Comparison of ENCODE assay signal across 8 cellular contexts in the genomic region with DNA sequence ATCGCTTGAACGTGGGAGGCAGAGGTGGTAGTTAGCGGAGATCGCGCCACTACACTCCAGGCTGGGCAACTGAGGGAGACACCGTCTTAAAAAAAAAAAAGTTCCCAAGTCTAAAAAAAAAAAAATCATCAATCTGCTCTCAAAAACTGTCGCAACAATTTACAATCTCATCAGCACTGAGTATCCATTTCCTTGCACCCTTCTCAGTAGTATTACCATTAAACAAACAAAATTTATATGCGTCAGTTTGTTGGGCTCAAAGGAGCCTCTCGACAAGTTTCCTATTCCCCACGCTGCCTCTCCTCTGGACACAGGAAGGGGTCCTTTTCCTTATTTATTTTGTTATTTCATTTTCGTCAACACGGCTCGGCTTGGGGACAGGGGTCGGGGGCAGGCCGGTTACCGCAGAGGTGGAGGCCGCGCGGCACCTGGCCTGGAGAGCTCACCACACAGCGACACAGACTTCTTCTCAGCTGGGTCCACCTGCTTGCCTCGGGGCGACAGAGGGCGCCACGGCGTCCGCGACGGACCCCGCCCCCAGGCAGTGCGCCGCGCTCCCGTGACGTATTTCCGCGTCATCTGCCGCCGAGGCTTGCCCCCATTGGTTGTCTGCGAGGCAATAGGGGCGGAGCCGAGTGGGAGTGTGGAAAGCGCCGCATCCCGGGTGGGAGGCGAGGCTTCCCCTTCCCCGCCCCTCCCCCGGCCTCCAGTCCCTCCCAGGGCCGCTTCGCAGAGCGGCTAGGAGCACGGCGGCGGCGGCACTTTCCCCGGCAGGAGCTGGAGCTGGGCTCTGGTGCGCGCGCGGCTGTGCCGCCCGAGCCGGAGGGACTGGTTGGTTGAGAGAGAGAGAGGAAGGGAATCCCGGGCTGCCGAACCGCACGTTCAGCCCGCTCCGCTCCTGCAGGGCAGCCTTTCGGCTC. TPM values are rescaled to one million over a fixed set of nuclear protein-coding genes. Genes with fewer than 3 reads are reported as not detected.
DNase-seq lines count a peak whose midpoint lies in the region; ATAC-seq and TF ChIP-seq lines count a peak whose summit lies in the region.

TSS of gene MAP2K1 (plus strand) at position 709 of the 920 bp plus-strand sequence. CDS start 436 bp downstream, outside the sequence.

- no peaks in the 10 kb centered on the region for H3K9me3 Mint-ChIP-seq in activated T-helper 2 cell treated with anti-CD3 and anti-CD28 coated beads, Interferon-gamma antibody, Interleukin-2, Interleukin-4, amounts not matched to agents 10 μg/mL and 5 μg/mL and 100 μg/mL, durations not matched to agents 14 hours and 24 hours and 36 hours
- no peaks in the 10 kb centered on the region for H3K9me3 Mint-ChIP-seq in natural killer cell treated with Interleukin-12 subunit alpha and Interleukin-12 subunit beta and Interleukin-15 and Interleukin-18, amount 100 ng/mL, for 72 hours

- DNase-seq in ELF-1 (ENCODE audit: low read depth, low spot score) (peak; percentile 98), GOT3 (lab: John Stamatoyannopoulos, UW) (peak; percentile 89), RWPE1 (ENCODE audit: low spot score) (peak; percentile 99), fibroblast of mammary gland (ENCODE audit: low read depth) (peak; percentile 94)
- peak; percentile 98 for DNase-seq in activated T-helper 2 cell treated with anti-CD3 and anti-CD28 coated beads, Interferon-gamma antibody, Interleukin-2, Interleukin-4, amounts not matched to agents 10 μg/mL and 5 μg/mL and 100 μg/mL, durations not matched to agents 14 hours and 24 hours and 36 hours (ENCODE audit: low spot score)
- peak; percentile 98 for DNase-seq in natural killer cell treated with Interleukin-12 subunit alpha and Interleukin-12 subunit beta and Interleukin-15 and Interleukin-18, amount 100 ng/mL, for 72 hours (ENCODE audit: low spot score)
- DNase-seq in stimulated activated naive CD8-positive, alpha-beta T cell treated with anti-CD3 and anti-CD28 coated beads, Interleukin-15, Interleukin-2, amounts not matched to agents 100 U/mL and 50 U/mL, for 24 hours, result peak; percentile 99

- H3K27ac ChIP-seq in RWPE1, result peak within 1 kb of the TSS; percentile 85

- H3K36me3 Mint-ChIP-seq in activated T-helper 2 cell treated with anti-CD3 and anti-CD28 coated beads, Interferon-gamma antibody, Interleukin-2, Interleukin-4, amounts not matched to agents 10 μg/mL and 5 μg/mL and 100 μg/mL, durations not matched to agents 14 hours and 24 hours and 36 hours (ENCODE audit: low read depth), result peaks cover 32% of the 10 kb centered on the region
- H3K36me3 Mint-ChIP-seq in natural killer cell treated with Interleukin-12 subunit alpha and Interleukin-12 subunit beta and Interleukin-15 and Interleukin-18, amount 100 ng/mL, for 72 hours, result no peaks in the 10 kb centered on the region

- TF ChIP-seq CTCF in LNCAP (IDR thresholded peaks at IDR 0.05) (peak; percentile 80), RWPE1 (conservative IDR thresholded peaks at IDR 0.05; ENCODE audit: low read depth) (peak; percentile 88), fibroblast of mammary gland (conservative IDR thresholded peaks at IDR 0.05; ENCODE audit: control insufficient read depth, insufficient read depth, low read depth, low read length) (no peak)

- CTCF ChIA-PET in RWPE1 (lab: Yijun Ruan, JAX), result interaction anchor here (0.6 to 4.0 kb wide), 6 partner anchors 31 to 111 kb away, joined by 3 to 31 read pairs (median 3); partner anchors contain the start of gene SNAPC5

- ATAC-seq in natural killer cell treated with Interleukin-12 subunit alpha and Interleukin-12 subunit beta and Interleukin-15 and Interleukin-18, amount 100 ng/mL, for 72 hours, result peak; percentile 94 to 95
- ATAC-seq in stimulated activated naive CD8-positive, alpha-beta T cell treated with anti-CD3 and anti-CD28 coated beads, Interleukin-15, Interleukin-2, amounts not matched to agents 100 U/mL and 50 U/mL, for 24 hours, result peak; percentile 87

- no peaks in the 10 kb centered on the region for H3K27me3 Mint-ChIP-seq in activated T-helper 2 cell treated with anti-CD3 and anti-CD28 coated beads, Interferon-gamma antibody, Interleukin-2, Interleukin-4, amounts not matched to agents 10 μg/mL and 5 μg/mL and 100 μg/mL, durations not matched to agents 14 hours and 24 hours and 36 hours (ENCODE audit: low read depth)
- no peaks in the 10 kb centered on the region for H3K27me3 Mint-ChIP-seq in natural killer cell treated with Interleukin-12 subunit alpha and Interleukin-12 subunit beta and Interleukin-15 and Interleukin-18, amount 100 ng/mL, for 72 hours

- H3K4me3 Mint-ChIP-seq in activated T-helper 2 cell treated with anti-CD3 and anti-CD28 coated beads, Interferon-gamma antibody, Interleukin-2, Interleukin-4, amounts not matched to agents 10 μg/mL and 5 μg/mL and 100 μg/mL, durations not matched to agents 14 hours and 24 hours and 36 hours (ENCODE audit: low read depth), result peak within 1 kb of the TSS; percentile 99
- peak within 1 kb of the TSS; percentile 97 for H3K4me3 Mint-ChIP-seq in natural killer cell treated with Interleukin-12 subunit alpha and Interleukin-12 subunit beta and Interleukin-15 and Interleukin-18, amount 100 ng/mL, for 72 hours

- intact Hi-C loops in activated T-helper 2 cell treated with anti-CD3 and anti-CD28 coated beads, Interferon-gamma antibody, Interleukin-2, Interleukin-4, amounts not matched to agents 10 μg/mL and 5 μg/mL and 100 μg/mL, durations not matched to agents 14 hours and 24 hours and 36 hours (cut with micrococcal nuclease), result loop anchor here (1.0 to 2.0 kb wide), 4 partner anchors 14 to 111 kb away; partner anchors contain the start of genes SNAPC5 and TIPIN

- peak within 1 kb of the TSS; percentile 99 for H3K27ac Mint-ChIP-seq in activated T-helper 2 cell treated with anti-CD3 and anti-CD28 coated beads, Interferon-gamma antibody, Interleukin-2, Interleukin-4, amounts not matched to agents 10 μg/mL and 5 μg/mL and 100 μg/mL, durations not matched to agents 14 hours and 24 hours and 36 hours
- H3K27ac Mint-ChIP-seq in natural killer cell treated with Interleukin-12 subunit alpha and Interleukin-12 subunit beta and Interleukin-15 and Interleukin-18, amount 100 ng/mL, for 72 hours, result peak within 1 kb of the TSS; percentile 89 to 94

- H3K4me1 Mint-ChIP-seq in activated T-helper 2 cell treated with anti-CD3 and anti-CD28 coated beads, Interferon-gamma antibody, Interleukin-2, Interleukin-4, amounts not matched to agents 10 μg/mL and 5 μg/mL and 100 μg/mL, durations not matched to agents 14 hours and 24 hours and 36 hours (ENCODE audit: low read depth), result peaks cover 39% of the 10 kb centered on the region
- H3K4me1 Mint-ChIP-seq in natural killer cell treated with Interleukin-12 subunit alpha and Interleukin-12 subunit beta and Interleukin-15 and Interleukin-18, amount 100 ng/mL, for 72 hours (ENCODE audit: low read depth in 2 of 2), result peaks cover 47 to 54% of the 10 kb centered on the region in 2 donors

- peak within 1 kb of the TSS; percentile 82 for H3K4me3 ChIP-seq in fibroblast of mammary gland (ENCODE audit: control insufficient read depth, low read depth, low read length)

- POLR2A ChIA-PET in RWPE1 (lab: Yijun Ruan, JAX; ENCODE audit: low non-redundant PET), result interaction anchor here (1.0 kb wide), 1 partner anchor 30 kb away, joined by 3 read pairs; the partner anchor contains the start of gene TIPIN

RNA-seq across cellular contexts. Expression of gene MAP2K1, which starts in this region (rescaled TPM):
- total RNA-seq in activated T-helper 2 cell treated with anti-CD3 and anti-CD28 coated beads, Interferon-gamma antibody, Interleukin-2, Interleukin-4, amounts not matched to agents 10 μg/mL and 5 μg/mL and 100 μg/mL, durations not matched to agents 14 hours and 24 hours and 36 hours, result 107 and 111 TPM in 2 replicates
- 100 to 1,000 TPM; 121 to 134 TPM for total RNA-seq in natural killer cell treated with Interleukin-12 subunit alpha and Interleukin-12 subunit beta and Interleukin-15 and Interleukin-18, amount 100 ng/mL, for 72 hours

Comparison
In these comparisons a context has a peak if more than half of its experiments do, and no peak if none do; other contexts are left out.
1. Peak in every context shown above with its lines: DNase-seq, ATAC-seq, H3K4me3 ChIP-seq and H3K27ac ChIP-seq.